In genomic region chr11:37973926-37974325, GRCh38 we compare ENCODE assay signal across 24 cellular contexts.
DNase-seq lines count a peak whose midpoint lies in the region; ATAC-seq, FAIRE-seq and TF ChIP-seq lines count a peak whose summit lies in the region.
"Had no signal": no experiment of that assay in that cellular context is flagged by ENCODE, and none has a peak within 500 bp of the region (broad histone marks: within the 10 kb centered on the region; RNA-seq: fewer than 3 reads in every experiment).

No MANE protein-coding gene starts in this region.

- peaks cover 21% of the 10 kb centered on the region for H3K4me1 ChIP-seq in endothelial cell of umbilical vein (ENCODE audit: control insufficient read depth, extremely low read depth, insufficient read depth, low read length)
- H3K4me1 ChIP-seq: SJCRH30 had no signal

- H3K4me1 Mint-ChIP-seq in WTC11: no peaks in the 10 kb centered on the region
- H3K4me1 Mint-ChIP-seq: CD14-positive monocyte had no signal

- no peak for TF ChIP-seq POLR2A in endothelial cell of umbilical vein (IDR thresholded peaks at IDR 0.05; ENCODE audit: low read depth, low read length)

- DNase-seq in DMS53 treated with DMSO at 0.1 percent for 48 hours (lab: John Stamatoyannopoulos, UW; ENCODE audit: unreplicated experiment) (peak; percentile 3), amniotic epithelial cell (ENCODE audit: low read depth) (peak; percentile 52), endothelial cell of umbilical vein (ENCODE audit: low read depth, low spot score) (peak; percentile 29), mucosa of gallbladder (ENCODE audit: low spot score) (peak; percentile 43), WTC11 (ENCODE audit: low spot score) (no peak), NCI-H2081 treated with DMSO at 0.1 percent for 48 hours (lab: John Stamatoyannopoulos, UW) (no peak), GM13976 (ENCODE audit: low spot score) (no peak)
- DNase-seq: COR-L47, DMS79, H7, IMR-90, Kasumi-1, MV-4-11, NCI-H1417 treated with DMSO at 0.1 percent for 48 hours, NCI-H2081, NCI-H526, OCI-M1, SJCRH30 had no signal

- no peak for ATAC-seq in WTC11
- no peak for ATAC-seq in GM21737 (IDR thresholded peaks at IDR 0.05; ENCODE audit: unreplicated experiment)

- CTCF ChIA-PET in endothelial cell of umbilical vein (lab: Charles Lee) (no interaction called here), WTC11 (lab: Charles Lee) (no interaction called here)

- no peaks in the 10 kb centered on the region for H3K27me3 ChIP-seq in endothelial cell of umbilical vein (ENCODE audit: control insufficient read depth in 2 of 2, insufficient read depth in 2 of 2, low read length in 2 of 2)
- H3K27me3 ChIP-seq: SJCRH30 had no signal

- H3K4me3 Mint-ChIP-seq in WTC11: no peak overlapping the region
- H3K4me3 Mint-ChIP-seq: CD14-positive monocyte had no signal

- POLR2A ChIA-PET in endothelial cell of umbilical vein (lab: Charles Lee): no interaction called here
- POLR2A ChIA-PET in WTC11 (lab: Charles Lee): no interaction called here

- H3K9me3 Mint-ChIP-seq in WTC11: peaks cover 72% of the 10 kb centered on the region

- H3K9me1 ChIP-seq in endothelial cell of umbilical vein (replicated peaks; ENCODE audit: control insufficient read depth, extremely low read depth, insufficient read depth, low read length): no peaks in the 10 kb centered on the region

- H3K36me3 Mint-ChIP-seq in WTC11: peaks cover 45% of the 10 kb centered on the region
- H3K36me3 Mint-ChIP-seq: CD14-positive monocyte had no signal

- H3K9ac ChIP-seq in endothelial cell of umbilical vein (replicated peaks; ENCODE audit: extremely low read depth, insufficient read depth, low read length): no peak overlapping the region

- H3K79me2 ChIP-seq in endothelial cell of umbilical vein (ENCODE audit: control insufficient read depth, insufficient read depth, low read length): no peaks in the 10 kb centered on the region

- TF ChIP-seq CTCF in endothelial cell of umbilical vein (IDR thresholded peaks at IDR 0.05; ENCODE audit: extremely low read depth in 1 of 2, insufficient read depth in 1 of 2, low read depth in 1 of 2, low read length in 2 of 2) (no peak), WTC11 (IDR thresholded peaks at IDR 0.05) (no peak), GM13976 (IDR thresholded peaks at IDR 0.05; ENCODE audit: borderline replicate concordance, control extremely low read depth, extremely low read depth, insufficient read depth, missing control alignments) (no peak)

- peak overlapping the region; percentile 86 for H2AFZ ChIP-seq in endothelial cell of umbilical vein (ENCODE audit: low read depth, low read length)

- no peak for FAIRE-seq in endothelial cell of umbilical vein (lab: Jason Lieb, UNC)
- FAIRE-seq: A204.1, G401.6, GM12891 had no signal

- intact Hi-C loops in endothelial cell of umbilical vein (cut with micrococcal nuclease): loop anchor here (2.0 kb wide), 2 partner anchors 17 to 31 kb away; no protein-coding TSS in a partner anchor

- no peaks in the 10 kb centered on the region for H3K9me3 ChIP-seq in endothelial cell of umbilical vein (replicated peaks; ENCODE audit: control insufficient read depth, insufficient read depth, low read length)
- H3K9me3 ChIP-seq: SJCRH30 had no signal

- no peak overlapping the region for H3K27ac Mint-ChIP-seq in WTC11
- H3K27ac Mint-ChIP-seq: CD14-positive monocyte had no signal

- H3K4me3 ChIP-seq in endothelial cell of umbilical vein (replicated peaks in 1 of 3; ENCODE audit: insufficient read depth in 1 of 3, low read depth in 1 of 3, low read length in 3 of 3): no peak overlapping the region
- H3K4me3 ChIP-seq: SJCRH30 had no signal

- H3K36me3 ChIP-seq in endothelial cell of umbilical vein (ENCODE audit: control insufficient read depth in 2 of 2, extremely low read depth in 1 of 2, insufficient read depth in 2 of 2, low read length in 2 of 2): no peaks in the 10 kb centered on the region
- H3K36me3 ChIP-seq: SJCRH30 had no signal

- BruUV-seq in endothelial cell of umbilical vein (replicated peaks; lab: Mats Ljungman, UMichigan): no TSS peak

- no peak overlapping the region for H3K27ac ChIP-seq in endothelial cell of umbilical vein (ENCODE audit: insufficient read depth, low read depth, low read length)
- H3K27ac ChIP-seq: RWPE1, SJCRH30 had no signal

- dilution Hi-C loops in endothelial cell of umbilical vein (cut with MboI; ENCODE audit: extremely low pct_ligation_motif_present, low sequenced_read_pairs): no loop called here

- in situ Hi-C loops in GM13976 (cut with MboI; ENCODE audit: low sequenced_read_pairs, unreplicated experiment): no loop called here

- H3K27me3 Mint-ChIP-seq in WTC11 (ENCODE audit: low read depth): no peaks in the 10 kb centered on the region; the same call in none of the 2 replicates

- H3K4me2 ChIP-seq in endothelial cell of umbilical vein (ENCODE audit: insufficient read depth, low read length): peak overlapping the region; percentile 29

- no peaks in the 10 kb centered on the region for H4K20me1 ChIP-seq in endothelial cell of umbilical vein (replicated peaks; ENCODE audit: control insufficient read depth, extremely low read depth, insufficient read depth, low read length)

TF ChIP-seq in endothelial cell of umbilical vein, 7 proteins besides CTCF, POLR2A, EP300 and RAD21:
- TF ChIP-seq MYC (IDR thresholded peaks at IDR 0.05; ENCODE audit: low read depth, low read length) (no peak), EZH2 (IDR thresholded peaks at IDR 0.05; ENCODE audit: borderline replicate concordance, low read depth, low read length, severe bottlenecking) (no peak), JUN (IDR thresholded peaks at IDR 0.05; ENCODE audit: borderline replicate concordance, insufficient read depth, insufficient read length, low read depth) (no peak), POLR2AphosphoS5 (IDR thresholded peaks at IDR 0.05; ENCODE audit: insufficient read depth, low read depth, low read length) (no peak), GATA2 (IDR thresholded peaks at IDR 0.05; ENCODE audit: insufficient read depth, insufficient read length, low read depth, low read length) (no peak), FOS (IDR thresholded peaks at IDR 0.05; ENCODE audit: borderline replicate concordance, insufficient read depth, low read length) (no peak)
- TF ChIP-seq, protein P1, sequence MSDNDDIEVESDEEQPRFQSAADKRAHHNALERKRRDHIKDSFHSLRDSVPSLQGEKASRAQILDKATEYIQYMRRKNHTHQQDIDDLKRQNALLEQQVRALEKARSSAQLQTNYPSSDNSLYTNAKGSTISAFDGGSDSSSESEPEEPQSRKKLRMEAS (IDR thresholded peaks at IDR 0.05; ENCODE audit: insufficient read depth, insufficient read length): no peak
TF ChIP-seq in endothelial cell of umbilical vein: peak in this region for 0.

TF ChIP-seq in WTC11, 78 proteins besides CTCF, POLR2A, EP300 and RAD21:
- TF ChIP-seq, protein P2, sequence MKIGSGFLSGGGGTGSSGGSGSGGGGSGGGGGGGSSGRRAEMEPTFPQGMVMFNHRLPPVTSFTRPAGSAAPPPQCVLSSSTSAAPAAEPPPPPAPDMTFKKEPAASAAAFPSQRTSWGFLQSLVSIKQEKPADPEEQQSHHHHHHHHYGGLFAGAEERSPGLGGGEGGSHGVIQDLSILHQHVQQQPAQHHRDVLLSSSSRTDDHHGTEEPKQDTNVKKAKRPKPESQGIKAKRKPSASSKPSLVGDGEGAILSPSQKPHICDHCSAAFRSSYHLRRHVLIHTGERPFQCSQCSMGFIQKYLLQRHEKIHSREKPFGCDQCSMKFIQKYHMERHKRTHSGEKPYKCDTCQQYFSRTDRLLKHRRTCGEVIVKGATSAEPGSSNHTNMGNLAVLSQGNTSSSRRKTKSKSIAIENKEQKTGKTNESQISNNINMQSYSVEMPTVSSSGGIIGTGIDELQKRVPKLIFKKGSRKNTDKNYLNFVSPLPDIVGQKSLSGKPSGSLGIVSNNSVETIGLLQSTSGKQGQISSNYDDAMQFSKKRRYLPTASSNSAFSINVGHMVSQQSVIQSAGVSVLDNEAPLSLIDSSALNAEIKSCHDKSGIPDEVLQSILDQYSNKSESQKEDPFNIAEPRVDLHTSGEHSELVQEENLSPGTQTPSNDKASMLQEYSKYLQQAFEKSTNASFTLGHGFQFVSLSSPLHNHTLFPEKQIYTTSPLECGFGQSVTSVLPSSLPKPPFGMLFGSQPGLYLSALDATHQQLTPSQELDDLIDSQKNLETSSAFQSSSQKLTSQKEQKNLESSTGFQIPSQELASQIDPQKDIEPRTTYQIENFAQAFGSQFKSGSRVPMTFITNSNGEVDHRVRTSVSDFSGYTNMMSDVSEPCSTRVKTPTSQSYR (CRISPR knock-in tag; IDR thresholded peaks at IDR 0.05): no peak
- no peak for TF ChIP-seq ZNF121 (CRISPR knock-in tag; IDR thresholded peaks at IDR 0.05)
- TF ChIP-seq ZNF263 (CRISPR knock-in tag; IDR thresholded peaks at IDR 0.05; ENCODE audit: low read depth): no peak
- TF ChIP-seq OVOL2 (CRISPR knock-in tag; IDR thresholded peaks at IDR 0.05; ENCODE audit: borderline replicate concordance): no peak
- TF ChIP-seq FOXK1 (CRISPR knock-in tag; IDR thresholded peaks at IDR 0.05): no peak
- TF ChIP-seq RORB (CRISPR knock-in tag; IDR thresholded peaks at IDR 0.05): no peak

Comparison
In these comparisons a context has a peak if more than half of its experiments do, and no peak if none do; other contexts are left out.
1. DNase-seq: peak in DMS53 treated with DMSO at 0.1 percent for 48 hours (single experiment), amniotic epithelial cell (single experiment), endothelial cell of umbilical vein (single experiment) and mucosa of gallbladder (single experiment); none in WTC11 (single experiment), NCI-H2081 treated with DMSO at 0.1 percent for 48 hours (single experiment) and GM13976 (single experiment).